In genomic region chr10:43965033-43965917, GRCh38 we compare ENCODE assay signal across 12 cellular contexts.
A peak's percentile ranks its signal among the peaks of the same experiment; 100 is the strongest.
DNase-seq lines count a peak whose midpoint lies in the region; ATAC-seq and TF ChIP-seq lines count a peak whose summit lies in the region.
"Had no signal": no experiment of that assay in that cellular context is flagged by ENCODE, and none has a peak within 500 bp of the region (broad histone marks: within the 10 kb centered on the region; RNA-seq: fewer than 3 reads in every experiment).

No MANE protein-coding gene starts in this region.

- no peaks in the 10 kb centered on the region for H3K9me3 ChIP-seq in endodermal cell (ENCODE audit: control insufficient read depth, low read length)
- no peaks in the 10 kb centered on the region for H3K9me3 ChIP-seq in prostate gland
- H3K9me3 ChIP-seq: HAP-1, SJSA1 had no signal

- no peaks in the 10 kb centered on the region for H3K36me3 Mint-ChIP-seq in endodermal cell (ENCODE audit: low read depth)

- no peak for TF ChIP-seq POLR2A in prostate gland (IDR thresholded peaks at IDR 0.05)

- 91 to 93% methylated on average over 10 to 14 of the region's 14 CpGs for WGBS in endodermal cell (ENCODE audit: insufficient coverage in 1 of 2, insufficient read length in 1 of 2), 2 experiments
- WGBS in prostate gland = 57% methylated on average over 14 of the region's 14 CpGs

- no peaks in the 10 kb centered on the region for H3K9me3 Mint-ChIP-seq in endodermal cell

- TF ChIP-seq CTCF in endodermal cell (conservative IDR thresholded peaks at IDR 0.05) (no peak), prostate gland (IDR thresholded peaks at IDR 0.05) (no peak)

- no peak overlapping the region for H3K4me3 Mint-ChIP-seq in endodermal cell

- intact Hi-C loops in posterior vena cava (cut with DNase I) (no loop called here), prostate gland (cut with DNase I) (no loop called here)

- peaks cover 5% of the 10 kb centered on the region for H3K27me3 Mint-ChIP-seq in endodermal cell (ENCODE audit: insufficient read depth)

- H3K27me3 ChIP-seq in endodermal cell (ENCODE audit: control insufficient read depth, insufficient read depth, low read length, poor library complexity, severe bottlenecking) (no peaks in the 10 kb centered on the region), prostate gland (replicated peaks; ENCODE audit: insufficient read depth) (no peaks in the 10 kb centered on the region)
- H3K27me3 ChIP-seq: SJSA1 had no signal

- DNase-seq in ELR (ENCODE audit: low read depth) (peak; percentile 25), endodermal cell (peak; percentile 12), posterior vena cava (ENCODE audit: low spot score) (peak; percentile 63), SIG-M5 (lab: John Stamatoyannopoulos, UW) (no peak), prostate gland (ENCODE audit: low spot score) (no peak)
- DNase-seq in activated CD4-positive, alpha-beta T cell treated with anti-CD3 and anti-CD28 coated beads for 1 hour = no peak
- DNase-seq: DND-41, NCI-H1105 had no signal

- no peak overlapping the region for H3K27ac Mint-ChIP-seq in endodermal cell

- H3K36me3 ChIP-seq in endodermal cell (ENCODE audit: control insufficient read depth, insufficient read depth, low read length) (no peaks in the 10 kb centered on the region), prostate gland (no peaks in the 10 kb centered on the region)
- H3K36me3 ChIP-seq: HAP-1, SJSA1 had no signal

- H3K4me3 ChIP-seq in endodermal cell (ENCODE audit: low read length) (no peak overlapping the region), prostate gland (no peak overlapping the region)
- H3K4me3 ChIP-seq: HAP-1, SJSA1 had no signal

- no peak overlapping the region for H3K9ac ChIP-seq in endodermal cell (ENCODE audit: extremely low read depth, low read length, poor library complexity, severe bottlenecking)

- H3K27ac ChIP-seq in endodermal cell (ENCODE audit: low read depth, low read length) (no peak overlapping the region), prostate gland (no peak overlapping the region)
- H3K27ac ChIP-seq: SJSA1 had no signal

- peak; percentile 37 for ATAC-seq in HG03175 (IDR thresholded peaks at IDR 0.05; ENCODE audit: unreplicated experiment)
- no peak for ATAC-seq in GM18873 (IDR thresholded peaks at IDR 0.05; ENCODE audit: low FRiP score, unreplicated experiment)

- peaks cover 10% of the 10 kb centered on the region for H3K4me1 Mint-ChIP-seq in endodermal cell

- H3K4me1 ChIP-seq in endodermal cell (ENCODE audit: control insufficient read depth, insufficient read depth, low read length) = peaks cover 5% of the 10 kb centered on the region
- no peaks in the 10 kb centered on the region for H3K4me1 ChIP-seq in prostate gland (replicated peaks)
- H3K4me1 ChIP-seq: HAP-1, SJSA1 had no signal

Comparison
In these comparisons a context has a peak if more than half of its experiments do, and no peak if none do; other contexts are left out.
1. DNase-seq: peak in ELR (single experiment), endodermal cell (single experiment) and posterior vena cava (single experiment); none in SIG-M5 (single experiment), activated CD4-positive, alpha-beta T cell treated with anti-CD3 and anti-CD28 coated beads for 1 hour (single experiment) and prostate gland (single experiment).